ENCODE assay signal across 9 cellular contexts in the genomic region with DNA sequence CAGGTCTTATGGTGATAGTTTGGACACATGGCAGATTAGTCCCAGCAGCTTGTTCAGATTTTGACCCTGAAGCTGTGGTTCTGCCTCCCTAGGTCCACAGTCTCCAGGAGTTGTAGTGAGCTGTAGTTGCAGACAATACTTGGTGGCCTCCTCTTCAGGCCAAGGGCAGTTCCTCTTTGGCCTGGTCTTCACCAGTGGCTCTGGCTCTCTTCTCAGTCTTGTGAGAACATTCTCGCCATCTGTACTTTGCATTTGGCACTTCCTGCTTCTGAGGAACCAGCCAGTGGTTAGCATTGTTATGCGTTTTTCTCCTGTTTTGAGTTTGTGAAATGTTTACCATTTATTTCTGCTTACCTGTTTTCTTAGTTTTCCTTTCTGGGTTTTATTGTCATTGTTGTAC. TPM values are rescaled to one million over a fixed set of nuclear protein-coding genes. Genes with fewer than 3 reads are reported as not detected.
DNase-seq lines count a peak whose midpoint lies in the region; ATAC-seq, FAIRE-seq and TF ChIP-seq lines count a peak whose summit lies in the region.
"Had no signal": no experiment of that assay in that cellular context is flagged by ENCODE, and none has a peak within 500 bp of the region (broad histone marks: within the 10 kb centered on the region; RNA-seq: fewer than 3 reads in every experiment).

No MANE protein-coding gene starts in this region.

- peak overlapping the region; percentile 16 for H3K27ac Mint-ChIP-seq in activated CD8-positive, alpha-beta T cell treated with anti-CD3 and anti-CD28 coated beads for 36 hours

- H3K4me3 ChIP-seq in upper lobe of left lung = no peak overlapping the region
- H3K4me3 ChIP-seq in mammary epithelial cell (replicated peaks in 1 of 3; ENCODE audit: insufficient read depth in 1 of 3, low read depth in 2 of 3, low read length in 3 of 3) = no peak overlapping the region
- H3K4me3 ChIP-seq: sigmoid colon had no signal

- FAIRE-seq in RCC 7860 (lab: Jason Lieb, UNC) = no peak

- no peaks in the 10 kb centered on the region for H4K20me1 ChIP-seq in mammary epithelial cell (ENCODE audit: insufficient read depth, low read length)

- POLR2A ChIA-PET in activated CD8-positive, alpha-beta T cell treated with anti-CD3 and anti-CD28 coated beads for 36 hours (lab: Charles Lee) = no interaction called here

- peaks cover 5% of the 10 kb centered on the region for H3K79me2 ChIP-seq in mammary epithelial cell (ENCODE audit: insufficient read depth, low read length)

- TF ChIP-seq POLR2A in upper lobe of left lung (IDR thresholded peaks at IDR 0.05) = no peak

- TF ChIP-seq CTCF in activated CD8-positive, alpha-beta T cell treated with anti-CD3 and anti-CD28 coated beads for 36 hours (IDR thresholded peaks at IDR 0.05) = no peak
- TF ChIP-seq CTCF in upper lobe of left lung (IDR thresholded peaks at IDR 0.05) (no peak), mammary epithelial cell (conservative IDR thresholded peaks at IDR 0.05 in 1 of 2, IDR thresholded peaks at IDR 0.05 in 1 of 2; ENCODE audit: extremely low read depth in 1 of 2, insufficient read depth in 1 of 2, low read depth in 1 of 2, low read length in 2 of 2) (no peak)

- no peaks in the 10 kb centered on the region for H3K27me3 Mint-ChIP-seq in activated CD8-positive, alpha-beta T cell treated with anti-CD3 and anti-CD28 coated beads for 36 hours

- H3K4me1 ChIP-seq in upper lobe of left lung (peaks cover 0 to 15% (median 8%) of the 10 kb centered on the region in 4 donors), mammary epithelial cell (ENCODE audit: insufficient read depth, low read length) (peaks cover 5% of the 10 kb centered on the region)

- CTCF ChIA-PET in activated CD8-positive, alpha-beta T cell treated with anti-CD3 and anti-CD28 coated beads for 36 hours (lab: Charles Lee) = no interaction called here
- CTCF ChIA-PET in mammary epithelial cell (lab: Charles Lee; ENCODE audit: low non-redundant PET) = no interaction called here

- 22 to 45% methylated on average over 2 of the region's 2 CpGs for WGBS in upper lobe of left lung, 2 donors
- 95% methylated on average over 2 of the region's 2 CpGs for WGBS in mammary epithelial cell (ENCODE audit: low coverage, missing lambda C conversion rate)

- peaks cover 3% of the 10 kb centered on the region for H3K36me3 Mint-ChIP-seq in activated CD8-positive, alpha-beta T cell treated with anti-CD3 and anti-CD28 coated beads for 36 hours (ENCODE audit: low read depth)

- peaks cover 32% of the 10 kb centered on the region for H3K4me1 Mint-ChIP-seq in activated CD8-positive, alpha-beta T cell treated with anti-CD3 and anti-CD28 coated beads for 36 hours (ENCODE audit: low read depth)

- peak overlapping the region in 1 of 4 donors; percentile 19 for H3K27ac ChIP-seq in upper lobe of left lung
- no peak overlapping the region for H3K27ac ChIP-seq in mammary epithelial cell (ENCODE audit: insufficient read depth, low read depth, low read length)
- H3K27ac ChIP-seq: sigmoid colon had no signal

- no peak for TF ChIP-seq EP300 in upper lobe of left lung (IDR thresholded peaks at IDR 0.05)

- no peak overlapping the region for H2AFZ ChIP-seq in mammary epithelial cell (ENCODE audit: low read depth, low read length)

- ATAC-seq in Right ventricle myocardium superior (ENCODE audit: poor library complexity) (peak; percentile 57), HG03060 (IDR thresholded peaks at IDR 0.05; ENCODE audit: low read depth, unreplicated experiment) (peak; percentile 66), upper lobe of left lung (ENCODE audit: low FRiP score in 2 of 2) (peak; percentile 61 to 71)
- no peak for ATAC-seq in activated CD8-positive, alpha-beta T cell treated with anti-CD3 and anti-CD28 coated beads for 36 hours

- no peaks in the 10 kb centered on the region for H3K9me3 ChIP-seq in upper lobe of left lung
- no peaks in the 10 kb centered on the region for H3K9me3 ChIP-seq in mammary epithelial cell (replicated peaks; ENCODE audit: insufficient read depth, low read length)
- H3K9me3 ChIP-seq: sigmoid colon had no signal

- H3K27me3 ChIP-seq in upper lobe of left lung (no peaks in the 10 kb centered on the region), mammary epithelial cell (ENCODE audit: insufficient read depth, low read length) (no peaks in the 10 kb centered on the region)
- H3K27me3 ChIP-seq: sigmoid colon had no signal

- H3K9me3 Mint-ChIP-seq in activated CD8-positive, alpha-beta T cell treated with anti-CD3 and anti-CD28 coated beads for 36 hours = no peaks in the 10 kb centered on the region

- no peak overlapping the region for H3K9ac ChIP-seq in mammary epithelial cell (ENCODE audit: insufficient read depth, low read length)

- H3K36me3 ChIP-seq in upper lobe of left lung (no peaks in the 10 kb centered on the region), mammary epithelial cell (ENCODE audit: insufficient read depth, low read length) (no peaks in the 10 kb centered on the region)
- H3K36me3 ChIP-seq: sigmoid colon had no signal

- in situ Hi-C loops in mammary epithelial cell (cut with MboI; ENCODE audit: low sequenced_read_pairs in 2 of 2) = no loop called here

- BruUV-seq in mammary epithelial cell (replicated peaks; lab: Mats Ljungman, UMichigan) = no TSS peak

- dilution Hi-C loops in mammary epithelial cell (cut with HindIII; ENCODE audit: low sequenced_read_pairs) = no loop called here

- intact Hi-C loops in Right ventricle myocardium superior (cut with DNase I) (no loop called here), cardiac septum (cut with DNase I) (no loop called here), mammary epithelial cell (cut with micrococcal nuclease) (no loop called here)
- intact Hi-C loops in activated CD8-positive, alpha-beta T cell treated with anti-CD3 and anti-CD28 coated beads for 36 hours (cut with micrococcal nuclease) = no loop called here

- no peak overlapping the region for H3K4me2 ChIP-seq in mammary epithelial cell (ENCODE audit: insufficient read depth, low read depth, low read length)

- H3K4me3 Mint-ChIP-seq in activated CD8-positive, alpha-beta T cell treated with anti-CD3 and anti-CD28 coated beads for 36 hours = no peak overlapping the region

- DNase-seq in Right ventricle myocardium superior (no peak), cardiac septum (ENCODE audit: low spot score) (no peak), upper lobe of left lung (peak in 1 of 2 donors; percentile 40), RCC 7860 (ENCODE audit: low spot score) (no peak), KG1 (lab: John Stamatoyannopoulos, UW) (no peak), mammary epithelial cell (no peak)
- DNase-seq in activated CD8-positive, alpha-beta T cell treated with anti-CD3 and anti-CD28 coated beads for 36 hours = no peak
- DNase-seq: sigmoid colon had no signal

RNA-seq across cellular contexts. Expression of a gene that starts 40.7 kb away (rescaled TPM):
- total RNA-seq in Right ventricle myocardium superior = 65.6 TPM
- total RNA-seq in cardiac septum = 51.2 TPM
- 1 to 10 TPM; 8.4 to 9.2 TPM for total RNA-seq in activated CD8-positive, alpha-beta T cell treated with anti-CD3 and anti-CD28 coated beads for 36 hours
- total RNA-seq in upper lobe of left lung = 10 to 100 TPM; 23.1 to 43.4 (median 30.0) TPM
- total RNA-seq in mammary epithelial cell = 10 to 100 TPM; 16.9 to 31.5 TPM
- 4.9 TPM for polyA plus RNA-seq in mammary epithelial cell
- 10.7 TPM for polyA minus RNA-seq in mammary epithelial cell
